8 cellular contexts compared by ENCODE assay signal in the genomic region with DNA sequence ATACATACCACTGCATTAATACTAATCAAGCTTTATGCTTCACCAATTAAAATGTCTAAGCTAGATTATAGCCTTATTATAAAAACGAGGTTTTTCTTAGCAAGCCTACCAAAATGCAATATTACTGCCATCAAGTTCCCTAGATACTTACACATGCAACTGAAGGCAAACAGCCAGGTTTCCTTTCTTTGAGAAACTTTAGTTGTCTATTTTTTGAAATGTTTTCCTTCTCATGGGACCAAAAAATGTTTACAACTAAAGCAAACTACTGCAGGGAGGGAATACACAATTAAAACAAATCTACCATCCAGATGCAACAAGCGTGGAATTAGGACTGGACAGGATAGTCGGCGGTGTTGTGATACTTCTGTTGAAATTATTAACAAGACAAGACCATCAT. TPM values are rescaled to one million over a fixed set of nuclear protein-coding genes. Genes with fewer than 3 reads are reported as not detected.
A peak's percentile ranks its signal among the peaks of the same experiment; 100 is the strongest.
DNase-seq lines count a peak whose midpoint lies in the region; ATAC-seq and TF ChIP-seq lines count a peak whose summit lies in the region.

No MANE protein-coding gene starts in this region.

- peaks cover 4% of the 10 kb centered on the region for H3K36me3 ChIP-seq in H7 (replicated peaks; ENCODE audit: control insufficient read depth, insufficient read depth, low read length)
- H3K36me3 ChIP-seq in WERI-Rb-1 = peaks cover 36% of the 10 kb centered on the region
- peaks cover 7% of the 10 kb centered on the region for H3K36me3 ChIP-seq in skeletal muscle satellite cell (ENCODE audit: insufficient read depth, low read length)

- H3K4me1 ChIP-seq in skeletal muscle satellite cell (ENCODE audit: control insufficient read depth, insufficient read depth, low read length) (peaks cover 22% of the 10 kb centered on the region), foreskin keratinocyte (peaks cover 21% of the 10 kb centered on the region)

- H3K27me3 ChIP-seq in H7 (ENCODE audit: control insufficient read depth, insufficient read depth, low read length) = no peaks in the 10 kb centered on the region
- no peaks in the 10 kb centered on the region for H3K27me3 ChIP-seq in WERI-Rb-1 (ENCODE audit: insufficient read depth, low read depth, severe bottlenecking)
- H3K27me3 ChIP-seq in skeletal muscle satellite cell (ENCODE audit: control insufficient read depth, insufficient read depth, low read length) = no peaks in the 10 kb centered on the region
- H3K27me3 ChIP-seq in foreskin keratinocyte = no peaks in the 10 kb centered on the region

- peak overlapping the region; percentile 97 for H3K9ac ChIP-seq in skeletal muscle satellite cell (ENCODE audit: low read depth, low read length)

- H3K4me3 ChIP-seq in H7 (ENCODE audit: insufficient read depth, low read depth, low read length) (peak overlapping the region; percentile 72), WERI-Rb-1 (ENCODE audit: low read depth, low read length) (peak overlapping the region; percentile 83), fibroblast of villous mesenchyme (ENCODE audit: low read depth, low read length) (peak overlapping the region; percentile 86), skeletal muscle satellite cell (ENCODE audit: low read length) (peak overlapping the region; percentile 95)

- DNase-seq in H7 (no peak), WERI-Rb-1 (no peak), fibroblast of villous mesenchyme (ENCODE audit: low read depth) (peak; percentile 56), foreskin keratinocyte (no peak), EL (no peak), GDM1 (lab: John Stamatoyannopoulos, UW) (no peak), LoVo (ENCODE audit: low spot score) (no peak)

- H3K27ac ChIP-seq in WERI-Rb-1 (no peak overlapping the region; the same call in 1 of the 2 replicates), foreskin keratinocyte (no peak overlapping the region)

- TF ChIP-seq CTCF in WERI-Rb-1 (IDR thresholded peaks at IDR 0.05; ENCODE audit: low read depth, low read length) (no peak), fibroblast of villous mesenchyme (IDR thresholded peaks at IDR 0.05; ENCODE audit: insufficient read depth, low read depth, low read length) (no peak), foreskin keratinocyte (conservative IDR thresholded peaks at IDR 0.05) (no peak)

- no peak for ATAC-seq in foreskin keratinocyte

- H3K4me2 ChIP-seq in skeletal muscle satellite cell (ENCODE audit: low read length) = peak overlapping the region; percentile 99

- H3K9me3 ChIP-seq in WERI-Rb-1 (ENCODE audit: severe bottlenecking) (no peaks in the 10 kb centered on the region), skeletal muscle satellite cell (replicated peaks; ENCODE audit: low read length) (no peaks in the 10 kb centered on the region)

RNA-seq across cellular contexts. Expression of a gene that starts 1.3 kb away (rescaled TPM):
- total RNA-seq in H7 (2014; rRNA removed; shearing (Covaris generic)) = 71.0 and 109 TPM in 2 replicates
- total RNA-seq in fibroblast of villous mesenchyme (58.0 and 92.4 TPM in 2 replicates), foreskin keratinocyte (28.7 and 30.2 TPM in 2 replicates)
- total RNA-seq in skeletal muscle satellite cell (2012; rRNA removed) = 39.5 and 46.4 TPM in 2 replicates
- polyA plus RNA-seq in foreskin keratinocyte = 10.0 and 11.5 TPM in 2 replicates
